Comparison of ENCODE assay signal across 13 cellular contexts in the genomic region with DNA sequence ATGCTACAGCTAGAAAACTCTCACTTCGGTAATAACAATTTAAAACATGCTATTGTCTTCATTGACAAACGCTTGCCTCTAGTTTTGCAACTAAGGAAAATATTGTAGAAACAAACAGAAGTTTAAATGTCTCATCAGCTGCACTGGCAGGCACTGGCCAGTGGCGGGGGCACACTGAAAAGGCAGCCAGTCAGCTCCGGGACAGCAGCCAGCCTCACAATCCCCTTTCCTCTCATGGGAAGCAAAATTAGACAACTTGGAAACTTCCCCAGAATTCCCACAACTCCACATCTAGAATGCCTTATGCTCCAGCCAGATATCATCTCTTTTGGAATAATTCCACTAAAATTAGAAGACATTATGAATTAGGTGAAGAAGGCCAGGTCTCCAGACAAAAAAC.
DNase-seq lines count a peak whose midpoint lies in the region; ATAC-seq and TF ChIP-seq lines count a peak whose summit lies in the region.
"Had no signal": no experiment of that assay in that cellular context is flagged by ENCODE, and none has a peak within 500 bp of the region (broad histone marks: within the 10 kb centered on the region; RNA-seq: fewer than 3 reads in every experiment).

No MANE protein-coding gene starts in this region.

- no peak overlapping the region for H3K4me2 ChIP-seq in GM23338

- H3K36me3 Mint-ChIP-seq in GM23338 (ENCODE audit: low read depth): peaks cover 24% of the 10 kb centered on the region
- H3K36me3 Mint-ChIP-seq in stimulated activated effector memory CD8-positive, alpha-beta T cell treated with anti-CD3 and anti-CD28 coated beads, Interleukin-12 subunit alpha, Interleukin-12 subunit beta, amount 100 ng/mL, for 72 hours: peaks cover 75% of the 10 kb centered on the region

- DNase-seq in GM23338 (ENCODE audit: low spot score) (no peak), cardiac fibroblast (ENCODE audit: low read depth in 2 of 2) (peak; percentile 51 to 94), left ventricle myocardium superior (peak; percentile 82), NCI-H1930 (lab: John Stamatoyannopoulos, UW) (no peak)
- DNase-seq in stimulated activated effector memory CD8-positive, alpha-beta T cell treated with anti-CD3 and anti-CD28 coated beads, Interleukin-12 subunit alpha, Interleukin-12 subunit beta, amount 100 ng/mL, for 72 hours (ENCODE audit: low spot score in 2 of 2): no peak
- DNase-seq: activated CD4-positive, alpha-beta memory T cell treated with anti-CD3 and anti-CD28 coated beads for 36 hours; DND-41; NCI-H2171 had no signal

- H2AFZ ChIP-seq in GM23338: no peak overlapping the region

- H3K79me2 ChIP-seq in GM23338 (replicated peaks; ENCODE audit: insufficient read depth): no peaks in the 10 kb centered on the region

- no peaks in the 10 kb centered on the region for H3K27me3 ChIP-seq in GM23338 (ENCODE audit: insufficient read depth)
- H3K27me3 ChIP-seq: SJSA1 had no signal

- no peaks in the 10 kb centered on the region for H4K20me1 ChIP-seq in GM23338 (replicated peaks; ENCODE audit: insufficient read depth)

- H3K9me2 ChIP-seq in GM23338 (ENCODE audit: insufficient read depth): no peaks in the 10 kb centered on the region

- ATAC-seq in GM23338 (peak; percentile 46; the same call in 2 of the 3 replicates), left ventricle myocardium superior (peak; percentile 90), GM21390 (IDR thresholded peaks at IDR 0.05; ENCODE audit: unreplicated experiment) (no peak), HG03175 (IDR thresholded peaks at IDR 0.05; ENCODE audit: unreplicated experiment) (no peak)
- no peak for ATAC-seq in stimulated activated effector memory CD8-positive, alpha-beta T cell treated with anti-CD3 and anti-CD28 coated beads, Interleukin-12 subunit alpha, Interleukin-12 subunit beta, amount 100 ng/mL, for 72 hours
- ATAC-seq in activated CD4-positive, CD25-positive, alpha-beta regulatory T cell treated with anti-CD3 and anti-CD28 coated beads, Interleukin-2, amount 50 U/mL, for 24 hours: no peak

- TF ChIP-seq CTCF in GM23338 (conservative IDR thresholded peaks at IDR 0.05; ENCODE audit: low read depth in 2 of 2) (no peak), cardiac fibroblast (IDR thresholded peaks at IDR 0.05; ENCODE audit: low read depth, low read length) (peak; percentile 39)

- H3K4me1 ChIP-seq in GM23338 (ENCODE audit: insufficient read depth): no peaks in the 10 kb centered on the region
- H3K4me1 ChIP-seq: SJSA1 had no signal

- H3K27ac ChIP-seq in GM23338 (ENCODE audit: low read depth): no peak overlapping the region; the same call in 1 of the 2 replicates
- H3K27ac ChIP-seq: SJSA1 had no signal

- H3K4me3 Mint-ChIP-seq in GM23338: no peak overlapping the region
- no peak overlapping the region for H3K4me3 Mint-ChIP-seq in stimulated activated effector memory CD8-positive, alpha-beta T cell treated with anti-CD3 and anti-CD28 coated beads, Interleukin-12 subunit alpha, Interleukin-12 subunit beta, amount 100 ng/mL, for 72 hours
- H3K4me3 Mint-ChIP-seq: activated CD4-positive, alpha-beta memory T cell treated with anti-CD3 and anti-CD28 coated beads for 36 hours; nephron had no signal

- no peak overlapping the region for H3K27ac Mint-ChIP-seq in GM23338
- peak overlapping the region; percentile 23 for H3K27ac Mint-ChIP-seq in stimulated activated effector memory CD8-positive, alpha-beta T cell treated with anti-CD3 and anti-CD28 coated beads, Interleukin-12 subunit alpha, Interleukin-12 subunit beta, amount 100 ng/mL, for 72 hours
- H3K27ac Mint-ChIP-seq: activated CD4-positive, alpha-beta memory T cell treated with anti-CD3 and anti-CD28 coated beads for 36 hours; nephron had no signal

- no peaks in the 10 kb centered on the region for H3K27me3 Mint-ChIP-seq in GM23338 (ENCODE audit: insufficient read depth, low read depth, poor library complexity)
- H3K27me3 Mint-ChIP-seq: activated CD4-positive, alpha-beta memory T cell treated with anti-CD3 and anti-CD28 coated beads for 36 hours had no signal

- H3F3A ChIP-seq in GM23338 (replicated peaks; ENCODE audit: low read depth): no peaks in the 10 kb centered on the region

- H3K36me3 ChIP-seq in GM23338 (ENCODE audit: insufficient read depth): no peaks in the 10 kb centered on the region

- intact Hi-C loops in left ventricle myocardium superior (cut with micrococcal nuclease): no loop called here

- H3K9me3 Mint-ChIP-seq in GM23338: no peaks in the 10 kb centered on the region
- H3K9me3 Mint-ChIP-seq in stimulated activated effector memory CD8-positive, alpha-beta T cell treated with anti-CD3 and anti-CD28 coated beads, Interleukin-12 subunit alpha, Interleukin-12 subunit beta, amount 100 ng/mL, for 72 hours: no peaks in the 10 kb centered on the region
- H3K9me3 Mint-ChIP-seq: activated CD4-positive, alpha-beta memory T cell treated with anti-CD3 and anti-CD28 coated beads for 36 hours; nephron had no signal

- H3K4me3 ChIP-seq in GM23338 (no peak overlapping the region), cardiac fibroblast (replicated peaks in 1 of 2; ENCODE audit: low read depth in 2 of 2, low read length in 2 of 2) (no peak overlapping the region)
- H3K4me3 ChIP-seq: SJSA1 had no signal

- no peaks in the 10 kb centered on the region for H3K4me1 Mint-ChIP-seq in GM23338
- H3K4me1 Mint-ChIP-seq in stimulated activated effector memory CD8-positive, alpha-beta T cell treated with anti-CD3 and anti-CD28 coated beads, Interleukin-12 subunit alpha, Interleukin-12 subunit beta, amount 100 ng/mL, for 72 hours: peaks cover 9% of the 10 kb centered on the region

TF ChIP-seq in GM23338, 12 proteins besides CTCF, POLR2A, EP300 and RAD21 (continues in another document):
- TF ChIP-seq POLR2AphosphoS5 (IDR thresholded peaks at IDR 0.05; ENCODE audit: low read depth) (no peak), STAT1 (IDR thresholded peaks at IDR 0.05; ENCODE audit: unreplicated experiment) (no peak), CREB1 (CRISPR knock-in tag; IDR thresholded peaks at IDR 0.05; ENCODE audit: low read depth) (no peak)
- TF ChIP-seq, protein P1, sequence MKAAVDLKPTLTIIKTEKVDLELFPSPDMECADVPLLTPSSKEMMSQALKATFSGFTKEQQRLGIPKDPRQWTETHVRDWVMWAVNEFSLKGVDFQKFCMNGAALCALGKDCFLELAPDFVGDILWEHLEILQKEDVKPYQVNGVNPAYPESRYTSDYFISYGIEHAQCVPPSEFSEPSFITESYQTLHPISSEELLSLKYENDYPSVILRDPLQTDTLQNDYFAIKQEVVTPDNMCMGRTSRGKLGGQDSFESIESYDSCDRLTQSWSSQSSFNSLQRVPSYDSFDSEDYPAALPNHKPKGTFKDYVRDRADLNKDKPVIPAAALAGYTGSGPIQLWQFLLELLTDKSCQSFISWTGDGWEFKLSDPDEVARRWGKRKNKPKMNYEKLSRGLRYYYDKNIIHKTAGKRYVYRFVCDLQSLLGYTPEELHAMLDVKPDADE (IDR thresholded peaks at IDR 0.05): no peak

Comparison
In these comparisons a context has a peak if more than half of its experiments do, and no peak if none do; other contexts are left out.
1. ATAC-seq: peak in GM23338 (single experiment) and left ventricle myocardium superior (single experiment); none in stimulated activated effector memory CD8-positive, alpha-beta T cell treated with anti-CD3 and anti-CD28 coated beads, Interleukin-12 subunit alpha, Interleukin-12 subunit beta, amount 100 ng/mL, for 72 hours (single experiment), GM21390 (single experiment), activated CD4-positive, CD25-positive, alpha-beta regulatory T cell treated with anti-CD3 and anti-CD28 coated beads, Interleukin-2, amount 50 U/mL, for 24 hours (0 of 2) and HG03175 (single experiment).
2. DNase-seq: peak in cardiac fibroblast (2 of 2) and left ventricle myocardium superior (single experiment); none in GM23338 (single experiment), stimulated activated effector memory CD8-positive, alpha-beta T cell treated with anti-CD3 and anti-CD28 coated beads, Interleukin-12 subunit alpha, Interleukin-12 subunit beta, amount 100 ng/mL, for 72 hours (0 of 2) and NCI-H1930 (0 of 2).